Comparison of ENCODE assay signal across 9 cellular contexts in genomic region chr3:30578479-30578878, GRCh38.
DNase-seq lines count a peak whose midpoint lies in the region; ATAC-seq and FAIRE-seq lines count a peak whose summit lies in the region.
"Had no signal": no experiment of that assay in that cellular context is flagged by ENCODE, and none has a peak within 500 bp of the region (broad histone marks: within the 10 kb centered on the region; RNA-seq: fewer than 3 reads in every experiment).

No MANE protein-coding gene starts in this region.

- H3K27me3 Mint-ChIP-seq in activated naive CD8-positive, alpha-beta T cell treated with anti-CD3 and anti-CD28 coated beads, Interleukin-2, amount 50 U/mL, for 24 hours: no peaks in the 10 kb centered on the region

- no peak for ATAC-seq in activated naive CD8-positive, alpha-beta T cell treated with anti-CD3 and anti-CD28 coated beads, Interleukin-2, amount 50 U/mL, for 24 hours

- H3K36me3 Mint-ChIP-seq in activated naive CD8-positive, alpha-beta T cell treated with anti-CD3 and anti-CD28 coated beads, Interleukin-2, amount 50 U/mL, for 24 hours (ENCODE audit: low read depth): no peaks in the 10 kb centered on the region

- H3K27me3 ChIP-seq in ACC112 (ENCODE audit: insufficient read depth, low read length): no peaks in the 10 kb centered on the region

- H3K79me2 ChIP-seq in ACC112 (ENCODE audit: control insufficient read depth, insufficient read depth, low read length, unreplicated experiment): no peaks in the 10 kb centered on the region

- no peaks in the 10 kb centered on the region for H3K36me3 ChIP-seq in ACC112 (ENCODE audit: insufficient read depth, low read length)

- DNase-seq in HCEC 1CT: peak; percentile 92
- DNase-seq in activated naive CD8-positive, alpha-beta T cell treated with anti-CD3 and anti-CD28 coated beads, Interleukin-2, amount 50 U/mL, for 24 hours: no peak
- peak; percentile 98 for DNase-seq in kidney tubule cell (ENCODE audit: low spot score)
- no peak for DNase-seq in GM19239 (ENCODE audit: insufficient read length, low spot score)
- DNase-seq in NCI-H2029 treated with DMSO at 0.1 percent for 48 hours (lab: John Stamatoyannopoulos, UW): no peak
- DNase-seq in activated CD8-positive, alpha-beta memory T cell treated with anti-CD3 and anti-CD28 coated beads, Interleukin-2, amount 50 U/mL, for 48 hours: no peak
- DNase-seq in NCI-H1105 treated with DMSO at 0.1 percent for 48 hours (lab: John Stamatoyannopoulos, UW): no peak
- DNase-seq: effector memory CD4-positive, alpha-beta T cell had no signal

- no peak overlapping the region for H3K4me3 ChIP-seq in ACC112 (ENCODE audit: low read depth, low read length)

- peaks cover 19% of the 10 kb centered on the region for H3K4me1 Mint-ChIP-seq in activated naive CD8-positive, alpha-beta T cell treated with anti-CD3 and anti-CD28 coated beads, Interleukin-2, amount 50 U/mL, for 24 hours

- H3K4me3 Mint-ChIP-seq in activated naive CD8-positive, alpha-beta T cell treated with anti-CD3 and anti-CD28 coated beads, Interleukin-2, amount 50 U/mL, for 24 hours: no peak overlapping the region

- H3K4me1 ChIP-seq in ACC112 (ENCODE audit: control insufficient read depth, insufficient read depth, low read length, unreplicated experiment): peaks cover 24% of the 10 kb centered on the region

- no peak for FAIRE-seq in GM19239 (lab: Jason Lieb, UNC)

- peak overlapping the region; percentile 5 for H3K27ac Mint-ChIP-seq in activated naive CD8-positive, alpha-beta T cell treated with anti-CD3 and anti-CD28 coated beads, Interleukin-2, amount 50 U/mL, for 24 hours

- H3K9me3 Mint-ChIP-seq in activated naive CD8-positive, alpha-beta T cell treated with anti-CD3 and anti-CD28 coated beads, Interleukin-2, amount 50 U/mL, for 24 hours: no peaks in the 10 kb centered on the region

- H3K27ac ChIP-seq in ACC112 (ENCODE audit: low read depth, low read length): peak overlapping the region; percentile 84

- H2AFZ ChIP-seq in ACC112 (ENCODE audit: low read length, unreplicated experiment): peak overlapping the region; percentile 46

Comparison
In these comparisons a context has a peak if more than half of its experiments do, and no peak if none do; other contexts are left out.
1. DNase-seq: peak in HCEC 1CT (single experiment) and kidney tubule cell (single experiment); none in activated naive CD8-positive, alpha-beta T cell treated with anti-CD3 and anti-CD28 coated beads, Interleukin-2, amount 50 U/mL, for 24 hours (single experiment), GM19239 (single experiment), NCI-H2029 treated with DMSO at 0.1 percent for 48 hours (single experiment), activated CD8-positive, alpha-beta memory T cell treated with anti-CD3 and anti-CD28 coated beads, Interleukin-2, amount 50 U/mL, for 48 hours (single experiment) and NCI-H1105 treated with DMSO at 0.1 percent for 48 hours (single experiment).